Comparison of ENCODE assay signal across 19 cellular contexts in genomic region chr14:22508150-22508457, GRCh38.
DNase-seq lines count a peak whose midpoint lies in the region; ATAC-seq and TF ChIP-seq lines count a peak whose summit lies in the region.
"Had no signal": no experiment of that assay in that cellular context is flagged by ENCODE, and none has a peak within 500 bp of the region (broad histone marks: within the 10 kb centered on the region; RNA-seq: fewer than 3 reads in every experiment).

No MANE protein-coding gene starts in this region.

- no peaks in the 10 kb centered on the region for H3K9me3 Mint-ChIP-seq in activated naive CD4-positive, alpha-beta T cell treated with anti-CD3 and anti-CD28 coated beads, Interleukin-2, amount 10 ng/mL, durations not matched to agents 7 days and 5 days
- H3K9me3 Mint-ChIP-seq in glutamatergic neuron (ENCODE audit: unreplicated experiment), result peaks cover 2% of the 10 kb centered on the region

- no peak for TF ChIP-seq CTCF in coronary artery (IDR thresholded peaks at IDR 0.05)
- no peak for TF ChIP-seq CTCF in glutamatergic neuron (IDR thresholded peaks at IDR 0.05; ENCODE audit: partially characterized antibody, unreplicated experiment)

- no peaks in the 10 kb centered on the region for H3K27me3 ChIP-seq in SJCRH30
- H3K27me3 ChIP-seq in effector memory CD4-positive, alpha-beta T cell (replicated peaks; ENCODE audit: control insufficient read depth, insufficient read depth, low read length, poor library complexity, severe bottlenecking), result no peaks in the 10 kb centered on the region
- H3K27me3 ChIP-seq: cardiac muscle cell had no signal

- intact Hi-C loops in left cardiac atrium (cut with DNase I), result no loop called here

- peaks cover 4% of the 10 kb centered on the region; the same call in 1 of the 2 replicates for H3K36me3 ChIP-seq in SJCRH30
- peaks cover 4% of the 10 kb centered on the region for H3K36me3 ChIP-seq in effector memory CD4-positive, alpha-beta T cell (ENCODE audit: control insufficient read depth, insufficient read depth, low read length)
- H3K36me3 ChIP-seq: cardiac muscle cell had no signal

- peaks cover 94% of the 10 kb centered on the region for H3K36me3 Mint-ChIP-seq in activated naive CD4-positive, alpha-beta T cell treated with anti-CD3 and anti-CD28 coated beads, Interleukin-2, amount 10 ng/mL, durations not matched to agents 7 days and 5 days
- H3K36me3 Mint-ChIP-seq in glutamatergic neuron (ENCODE audit: unreplicated experiment), result no peaks in the 10 kb centered on the region

- peak overlapping the region; percentile 93 for H3K27ac Mint-ChIP-seq in activated naive CD4-positive, alpha-beta T cell treated with anti-CD3 and anti-CD28 coated beads, Interleukin-2, amount 10 ng/mL, durations not matched to agents 7 days and 5 days
- no peak overlapping the region for H3K27ac Mint-ChIP-seq in glutamatergic neuron (ENCODE audit: unreplicated experiment)

- DNase-seq in activated naive CD4-positive, alpha-beta T cell treated with anti-CD3 and anti-CD28 coated beads, Interleukin-2, amount 10 ng/mL, durations not matched to agents 7 days and 5 days, result no peak
- no peak for DNase-seq in activated naive CD4-positive, alpha-beta T cell treated with anti-CD3 and anti-CD28 coated beads, Interleukin-2, amount 50 U/mL, for 16 hours
- DNase-seq in SJCRH30 (no peak), coronary artery (ENCODE audit: low spot score) (no peak), glutamatergic neuron (no peak), left cardiac atrium (no peak)
- no peak for DNase-seq in effector memory CD4-positive, alpha-beta T cell
- DNase-seq: foreskin fibroblast; GM23248; Kasumi-1; left ventricle myocardium superior; NCI-H1417 treated with DMSO at 0.1 percent for 48 hours; NCI-H226; NK-92 treated with Interleukin-12 subunit alpha and Interleukin-12 subunit beta, amount 100 ng/mL, for 24 hours; psoas muscle; SHP77 treated with DMSO at 0.1 percent for 48 hours; stimulated activated CD4-positive, alpha-beta T cell treated with anti-CD3 and anti-CD28 coated beads, Interleukin-12 subunit alpha, Interleukin-12 subunit beta, amount 100 ng/mL, for 4 hours had no signal

- H3K4me3 Mint-ChIP-seq in activated naive CD4-positive, alpha-beta T cell treated with anti-CD3 and anti-CD28 coated beads, Interleukin-2, amount 10 ng/mL, durations not matched to agents 7 days and 5 days, result peak overlapping the region; percentile 85
- no peak overlapping the region for H3K4me3 Mint-ChIP-seq in glutamatergic neuron (ENCODE audit: unreplicated experiment)

- H3K4me3 ChIP-seq in SJCRH30, result peak overlapping the region; percentile 50
- peak overlapping the region; percentile 35 for H3K4me3 ChIP-seq in effector memory CD4-positive, alpha-beta T cell (ENCODE audit: insufficient read depth, low read depth, low read length, poor library complexity, severe bottlenecking)
- no peak overlapping the region for H3K4me3 ChIP-seq in coronary artery
- H3K4me3 ChIP-seq: cardiac muscle cell, GM23248, psoas muscle had no signal

- CTCF ChIA-PET in activated naive CD4-positive, alpha-beta T cell treated with anti-CD3 and anti-CD28 coated beads, Interleukin-2, amount 10 ng/mL, durations not matched to agents 7 days and 5 days (lab: Charles Lee), result interaction anchor here (1.0 to 2.7 kb wide), 7 partner anchors 10 to 61 kb away, joined by 3 to 7 read pairs (median 3); no protein-coding TSS in a partner anchor

- no peaks in the 10 kb centered on the region for H3K27me3 Mint-ChIP-seq in activated naive CD4-positive, alpha-beta T cell treated with anti-CD3 and anti-CD28 coated beads, Interleukin-2, amount 10 ng/mL, durations not matched to agents 7 days and 5 days
- H3K27me3 Mint-ChIP-seq in glutamatergic neuron (ENCODE audit: unreplicated experiment), result peaks cover 4% of the 10 kb centered on the region

- peaks cover 85% of the 10 kb centered on the region for H3K4me1 Mint-ChIP-seq in activated naive CD4-positive, alpha-beta T cell treated with anti-CD3 and anti-CD28 coated beads, Interleukin-2, amount 10 ng/mL, durations not matched to agents 7 days and 5 days
- peaks cover 10% of the 10 kb centered on the region for H3K4me1 Mint-ChIP-seq in glutamatergic neuron (ENCODE audit: low read depth, unreplicated experiment)

- H3K4me1 ChIP-seq in SJCRH30, result peaks cover 47% of the 10 kb centered on the region
- H3K4me1 ChIP-seq in effector memory CD4-positive, alpha-beta T cell (ENCODE audit: control insufficient read depth, insufficient read depth, low read length, poor library complexity, severe bottlenecking), result peaks cover 40% of the 10 kb centered on the region

- peak overlapping the region; percentile 95; the same call in 1 of the 2 replicates for H3K27ac ChIP-seq in SJCRH30
- peak overlapping the region; percentile 83 for H3K27ac ChIP-seq in effector memory CD4-positive, alpha-beta T cell (ENCODE audit: insufficient read depth, low read length, poor library complexity, severe bottlenecking)
- H3K27ac ChIP-seq in coronary artery, result no peak overlapping the region
- H3K27ac ChIP-seq: cardiac muscle cell, GM23248, psoas muscle had no signal

- ATAC-seq in HG03095 (IDR thresholded peaks at IDR 0.05; ENCODE audit: unreplicated experiment) (no peak), left cardiac atrium (no peak)
- ATAC-seq: left ventricle myocardium superior, psoas muscle had no signal

- H3K9me3 ChIP-seq in SJCRH30 (replicated peaks), result no peaks in the 10 kb centered on the region
- H3K9me3 ChIP-seq in effector memory CD4-positive, alpha-beta T cell (ENCODE audit: control insufficient read depth, low read length), result no peaks in the 10 kb centered on the region
- H3K9me3 ChIP-seq: psoas muscle had no signal

Comparison
In these comparisons a context has a peak if more than half of its experiments do, and no peak if none do; other contexts are left out.
1. H3K27ac ChIP-seq: peak in SJCRH30 (single experiment) and effector memory CD4-positive, alpha-beta T cell (single experiment); none in coronary artery (0 of 2).